ENCODE assay signal across 10 cellular contexts in the genomic region with DNA sequence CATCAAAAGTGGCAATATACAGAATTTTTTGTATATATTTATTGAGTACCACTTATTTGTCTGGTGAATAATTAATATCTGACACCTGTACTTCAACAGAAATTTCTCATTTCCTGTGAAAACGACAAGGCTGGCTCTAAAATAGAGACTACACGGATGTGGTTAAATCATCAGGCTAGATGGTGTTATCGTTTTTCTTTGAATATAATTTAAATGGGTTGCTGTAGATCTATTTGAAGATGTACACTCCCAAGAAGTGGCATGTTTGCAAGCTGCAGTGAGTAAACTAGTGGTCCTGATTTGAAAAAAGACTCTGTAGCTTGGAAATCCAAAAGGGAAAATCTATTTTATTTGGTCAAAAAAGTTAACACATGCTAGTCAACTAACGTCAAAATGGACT. TPM values are rescaled to one million over a fixed set of nuclear protein-coding genes. Genes with fewer than 3 reads are reported as not detected.
DNase-seq lines count a peak whose midpoint lies in the region; ATAC-seq and TF ChIP-seq lines count a peak whose summit lies in the region.
"Had no signal": no experiment of that assay in that cellular context is flagged by ENCODE, and none has a peak within 500 bp of the region (broad histone marks: within the 10 kb centered on the region; RNA-seq: fewer than 3 reads in every experiment).

No MANE protein-coding gene starts in this region.

- no peak for TF ChIP-seq CTCF in suprapubic skin (IDR thresholded peaks at IDR 0.05)

- peak overlapping the region; percentile 17 for H3K4me3 ChIP-seq in suprapubic skin

- CTCF ChIA-PET in activated naive CD4-positive, alpha-beta T cell treated with anti-CD3 and anti-CD28 coated beads, Interleukin-2, amount 10 ng/mL, durations not matched to agents 7 days and 5 days (lab: Charles Lee): interaction anchor here (4.8 kb wide), 1 partner anchor 12 kb away, joined by 31 read pairs; the partner anchor contains the start of gene ST8SIA4

- H3K4me1 ChIP-seq in suprapubic skin: no peaks in the 10 kb centered on the region

- no peaks in the 10 kb centered on the region for H3K36me3 ChIP-seq in suprapubic skin

- no peak overlapping the region for H3K27ac ChIP-seq in suprapubic skin

- H3K4me3 Mint-ChIP-seq in activated naive CD4-positive, alpha-beta T cell treated with anti-CD3 and anti-CD28 coated beads, Interleukin-2, amount 10 ng/mL, durations not matched to agents 7 days and 5 days: peak overlapping the region; percentile 25
- peak overlapping the region; percentile 87 for H3K4me3 Mint-ChIP-seq in T-helper 2 cell treated with Interferon-gamma antibody and Interleukin-4, amounts not matched to agents 5 μg/mL and 100 μg/mL, for 36 hours

- H3K27me3 Mint-ChIP-seq in activated naive CD4-positive, alpha-beta T cell treated with anti-CD3 and anti-CD28 coated beads, Interleukin-2, amount 10 ng/mL, durations not matched to agents 7 days and 5 days: no peaks in the 10 kb centered on the region
- H3K27me3 Mint-ChIP-seq in T-helper 2 cell treated with Interferon-gamma antibody and Interleukin-4, amounts not matched to agents 5 μg/mL and 100 μg/mL, for 36 hours (ENCODE audit: low read depth): no peaks in the 10 kb centered on the region

- H3K36me3 Mint-ChIP-seq in activated naive CD4-positive, alpha-beta T cell treated with anti-CD3 and anti-CD28 coated beads, Interleukin-2, amount 10 ng/mL, durations not matched to agents 7 days and 5 days: peaks cover 50% of the 10 kb centered on the region
- H3K36me3 Mint-ChIP-seq in T-helper 2 cell treated with Interferon-gamma antibody and Interleukin-4, amounts not matched to agents 5 μg/mL and 100 μg/mL, for 36 hours (ENCODE audit: low read depth): peaks cover 58% of the 10 kb centered on the region

- ATAC-seq in HG03045 (IDR thresholded peaks at IDR 0.05; ENCODE audit: unreplicated experiment): peak; percentile 46

- no peaks in the 10 kb centered on the region for H3K9me3 Mint-ChIP-seq in activated naive CD4-positive, alpha-beta T cell treated with anti-CD3 and anti-CD28 coated beads, Interleukin-2, amount 10 ng/mL, durations not matched to agents 7 days and 5 days
- H3K9me3 Mint-ChIP-seq in T-helper 2 cell treated with Interferon-gamma antibody and Interleukin-4, amounts not matched to agents 5 μg/mL and 100 μg/mL, for 36 hours: no peaks in the 10 kb centered on the region

- DNase-seq in activated naive CD4-positive, alpha-beta T cell treated with anti-CD3 and anti-CD28 coated beads, Interleukin-2, amount 10 ng/mL, durations not matched to agents 7 days and 5 days: no peak
- DNase-seq in activated naive CD4-positive, alpha-beta T cell treated with Interleukin-2 at 50 U/mL for 16 hours: no peak
- DNase-seq in T-helper 2 cell treated with Interferon-gamma antibody and Interleukin-4, amounts not matched to agents 5 μg/mL and 100 μg/mL, for 36 hours (ENCODE audit: low spot score): no peak
- no peak for DNase-seq in suprapubic skin (ENCODE audit: low spot score in 2 of 2)
- no peak for DNase-seq in GDM1 (lab: John Stamatoyannopoulos, UW)
- DNase-seq in NCI-H187 (lab: John Stamatoyannopoulos, UW): no peak
- DNase-seq in activated CD4-positive, CD25-positive, alpha-beta regulatory T cell (lab: John Stamatoyannopoulos, UW): no peak
- DNase-seq: mesendoderm, NCI-H524 treated with DMSO at 0.1 percent for 48 hours had no signal

- TF ChIP-seq EP300 in suprapubic skin (IDR thresholded peaks at IDR 0.05): no peak

- H3K4me1 Mint-ChIP-seq in activated naive CD4-positive, alpha-beta T cell treated with anti-CD3 and anti-CD28 coated beads, Interleukin-2, amount 10 ng/mL, durations not matched to agents 7 days and 5 days: peaks cover 69% of the 10 kb centered on the region
- peaks cover 62% of the 10 kb centered on the region for H3K4me1 Mint-ChIP-seq in T-helper 2 cell treated with Interferon-gamma antibody and Interleukin-4, amounts not matched to agents 5 μg/mL and 100 μg/mL, for 36 hours (ENCODE audit: low read depth)

- peak overlapping the region; percentile 85 for H3K27ac Mint-ChIP-seq in activated naive CD4-positive, alpha-beta T cell treated with anti-CD3 and anti-CD28 coated beads, Interleukin-2, amount 10 ng/mL, durations not matched to agents 7 days and 5 days
- H3K27ac Mint-ChIP-seq in T-helper 2 cell treated with Interferon-gamma antibody and Interleukin-4, amounts not matched to agents 5 μg/mL and 100 μg/mL, for 36 hours: peak overlapping the region; percentile 94

- H3K27me3 ChIP-seq in suprapubic skin: no peaks in the 10 kb centered on the region

- 66% methylated on average over 4 of the region's 4 CpGs for WGBS in suprapubic skin

- no peak for TF ChIP-seq POLR2A in suprapubic skin (IDR thresholded peaks at IDR 0.05)

- no peaks in the 10 kb centered on the region for H3K9me3 ChIP-seq in suprapubic skin

RNA-seq across cellular contexts. Expression of gene ST8SIA4, which starts 13.9 kb away (rescaled TPM):
- 1 to 10 TPM in 1 of 4 donors, under 1 TPM in 3; 0.44 to 2.3 (median 0.82) TPM for total RNA-seq in suprapubic skin
